ENCODE assay signal across 33 cellular contexts in genomic region chr6:2750832-2751231, GRCh38. TPM values are rescaled to one million over a fixed set of nuclear protein-coding genes. Genes with fewer than 3 reads are reported as not detected.
A peak's percentile ranks its signal among the peaks of the same experiment; 100 is the strongest.
DNase-seq lines count a peak whose midpoint lies in the region; ATAC-seq and TF ChIP-seq lines count a peak whose summit lies in the region.
"Had no signal": no experiment of that assay in that cellular context is flagged by ENCODE, and none has a peak within 500 bp of the region (broad histone marks: within the 10 kb centered on the region; RNA-seq: fewer than 3 reads in every experiment).

MYLK4 (minus strand) TSS chr6:2750922; CDS start chr6:2749294, 1,628 bp downstream.

- H3K27ac Mint-ChIP-seq in type B pancreatic cell, result no peak within 1 kb of the TSS
- H3K27ac Mint-ChIP-seq in Calu3 (ENCODE audit: unreplicated experiment), result no peak within 1 kb of the TSS
- H3K27ac Mint-ChIP-seq: activated CD8-positive, alpha-beta T cell treated with anti-CD3 and anti-CD28 coated beads for 36 hours; endodermal cell; H9; stimulated activated effector memory CD8-positive, alpha-beta T cell treated with anti-CD3 and anti-CD28 coated beads, Interleukin-12 subunit alpha, Interleukin-12 subunit beta, amount 100 ng/mL, for 72 hours had no signal

- H3K4me2 ChIP-seq in mesenchymal stem cell (ENCODE audit: low read length, poor library complexity, severe bottlenecking), result no peak within 1 kb of the TSS

- no peak within 1 kb of the TSS for H3K27ac ChIP-seq in left ventricle myocardium inferior (replicated peaks)
- H3K27ac ChIP-seq in mesenchymal stem cell (ENCODE audit: low read length, poor library complexity, severe bottlenecking), result no peak within 1 kb of the TSS
- H3K27ac ChIP-seq: adrenal gland, colonic mucosa, esophagus muscularis mucosa, gastroesophageal sphincter, lower lobe of right lung, neutrophil, vagina had no signal

- H3K14ac ChIP-seq in mesenchymal stem cell (ENCODE audit: low read length in 2 of 2), result no peak within 1 kb of the TSS

- no peak within 1 kb of the TSS for H2AFZ ChIP-seq in mesenchymal stem cell (ENCODE audit: low read depth, low read length)

- no peak within 1 kb of the TSS for H4K91ac ChIP-seq in mesenchymal stem cell (ENCODE audit: low read length)

- H3K4me3 Mint-ChIP-seq in type B pancreatic cell, result peak within 1 kb of the TSS; percentile 35
- no peak within 1 kb of the TSS for H3K4me3 Mint-ChIP-seq in Calu3 (ENCODE audit: low read depth, unreplicated experiment)
- H3K4me3 Mint-ChIP-seq: activated CD8-positive, alpha-beta T cell treated with anti-CD3 and anti-CD28 coated beads for 36 hours; endodermal cell; H9; stimulated activated effector memory CD8-positive, alpha-beta T cell treated with anti-CD3 and anti-CD28 coated beads, Interleukin-12 subunit alpha, Interleukin-12 subunit beta, amount 100 ng/mL, for 72 hours had no signal

- H3K4me1 ChIP-seq in left ventricle myocardium inferior (peaks cover 21% of the 10 kb centered on the region), adipocyte (ENCODE audit: control insufficient read depth, insufficient read depth, low read length) (peaks cover 4% of the 10 kb centered on the region), mesenchymal stem cell (ENCODE audit: control insufficient read depth, insufficient read depth, low read depth, low read length) (peaks cover 2% of the 10 kb centered on the region)
- H3K4me1 ChIP-seq: BE2C, colonic mucosa had no signal

- H2BK120ac ChIP-seq in mesenchymal stem cell (ENCODE audit: low read depth, low read length), result no peak within 1 kb of the TSS

- H3K23ac ChIP-seq in mesenchymal stem cell (ENCODE audit: low read length in 2 of 2), result no peak within 1 kb of the TSS

- H2AK5ac ChIP-seq in mesenchymal stem cell (ENCODE audit: low read length, severe bottlenecking), result no peak within 1 kb of the TSS

- BruUV-seq in Calu3 (replicated peaks; lab: Mats Ljungman, UMichigan), result no TSS peak

- H3K9me3 ChIP-seq in left ventricle myocardium inferior (replicated peaks), result no peaks in the 10 kb centered on the region
- H3K9me3 ChIP-seq in adipocyte (ENCODE audit: control insufficient read depth, low read length), result no peaks in the 10 kb centered on the region
- H3K9me3 ChIP-seq in mesenchymal stem cell (ENCODE audit: control insufficient read depth, low read length), result no peaks in the 10 kb centered on the region
- H3K9me3 ChIP-seq: adrenal gland, BE2C, colonic mucosa, esophagus muscularis mucosa, gastroesophageal sphincter, lower lobe of right lung, neutrophil, vagina had no signal

- 78% methylated on average over 6 of the region's 7 CpGs for WGBS in mesenchymal stem cell

- no peaks in the 10 kb centered on the region for H3K27me3 ChIP-seq in left ventricle myocardium inferior (ENCODE audit: low read depth)
- no peaks in the 10 kb centered on the region for H3K27me3 ChIP-seq in adipocyte (replicated peaks; ENCODE audit: control insufficient read depth, insufficient read depth, low read length)
- H3K27me3 ChIP-seq in mesenchymal stem cell (ENCODE audit: control insufficient read depth in 1 of 2, insufficient read depth in 1 of 2, low read length in 2 of 2), result no peaks in the 10 kb centered on the region
- H3K27me3 ChIP-seq: adrenal gland, colonic mucosa, esophagus muscularis mucosa, gastroesophageal sphincter, neutrophil, vagina had no signal

- DNase-seq in left ventricle myocardium inferior (no peak), Right ventricle myocardium inferior (ENCODE audit: missing footprints) (no peak), adipocyte (ENCODE audit: low read depth) (no peak), mesenchymal stem cell (no peak), type B pancreatic cell (ENCODE audit: extremely low spot score, unreplicated experiment) (no peak), Calu3 (no peak), HPDE6-E6E7 (ENCODE audit: extremely low spot score) (no peak)
- DNase-seq: activated CD4-positive, CD25-positive, alpha-beta regulatory T cell treated with anti-CD3 and anti-CD28 coated beads, Interleukin-2, amount 50 U/mL, for 72 hours; activated CD8-positive, alpha-beta T cell treated with anti-CD3 and anti-CD28 coated beads for 36 hours; activated effector memory CD4-positive, alpha-beta T cell treated with Interleukin-2 at 50 U/mL for 16 hours; activated T-cell treated with anti-CD3 and anti-CD28 coated beads for 4 hours; adrenal gland; BE2C; colonic mucosa; endodermal cell; GF-D8; H9; islet precursor cell; lower lobe of right lung; NCI-H1092 treated with DMSO at 0.1 percent for 48 hours; NCI-H2029 treated with DMSO at 0.1 percent for 48 hours; NCI-H2227 treated with DMSO at 0.1 percent for 48 hours; NCI-H774; OCI-M1; Right ventricle myocardium superior; stimulated activated CD4-positive, alpha-beta T cell treated with anti-CD3 and anti-CD28 coated beads, Interleukin-2, amount 100 ng/mL, for 48 hours; T-helper 1 cell had no signal

- H3K36me3 ChIP-seq in left ventricle myocardium inferior (no peaks in the 10 kb centered on the region), adipocyte (ENCODE audit: control insufficient read depth, insufficient read depth, low read length, severe bottlenecking) (no peaks in the 10 kb centered on the region), mesenchymal stem cell (ENCODE audit: control insufficient read depth in 1 of 2, insufficient read depth in 2 of 2, low read depth in 1 of 2, low read length in 2 of 2) (no peaks in the 10 kb centered on the region)
- H3K36me3 ChIP-seq: adrenal gland, BE2C, colonic mucosa, esophagus muscularis mucosa, gastroesophageal sphincter, lower lobe of right lung, neutrophil, vagina had no signal

- CTCF ChIA-PET in Calu3 (lab: Charles Lee), result interaction anchor here (1.0 to 1.4 kb wide), 2 partner anchors 13 kb away, joined by 3 to 8 read pairs; no protein-coding TSS in a partner anchor

- H2BK15ac ChIP-seq in mesenchymal stem cell (ENCODE audit: low read depth, poor library complexity, severe bottlenecking), result no peak within 1 kb of the TSS

- H3K18ac ChIP-seq in mesenchymal stem cell (ENCODE audit: low read depth in 1 of 2, low read length in 2 of 2), result no peak within 1 kb of the TSS

- H3K4me3 ChIP-seq in left ventricle myocardium inferior, result peak within 1 kb of the TSS; percentile 41
- H3K4me3 ChIP-seq in adipocyte (ENCODE audit: low read length), result peak within 1 kb of the TSS; percentile 76
- H3K4me3 ChIP-seq in mesenchymal stem cell (ENCODE audit: insufficient read depth in 1 of 2, low read depth in 1 of 2, low read length in 2 of 2), result peak within 1 kb of the TSS in 1 of 2 experiments; percentile 39
- H3K4me3 ChIP-seq: adrenal gland, colonic mucosa, gastroesophageal sphincter, lower lobe of right lung, vagina had no signal

- ATAC-seq in Right ventricle myocardium inferior, result no peak
- ATAC-seq in GM19397 (IDR thresholded peaks at IDR 0.05; ENCODE audit: unreplicated experiment), result no peak
- ATAC-seq: activated CD8-positive, alpha-beta T cell treated with anti-CD3 and anti-CD28 coated beads for 36 hours; gastroesophageal sphincter; lower lobe of right lung; stimulated activated effector memory CD8-positive, alpha-beta T cell treated with anti-CD3 and anti-CD28 coated beads, Interleukin-12 subunit alpha, Interleukin-12 subunit beta, amount 100 ng/mL, for 72 hours had no signal

- no peaks in the 10 kb centered on the region for H3K9me3 Mint-ChIP-seq in type B pancreatic cell
- no peaks in the 10 kb centered on the region for H3K9me3 Mint-ChIP-seq in Calu3 (ENCODE audit: low read depth, unreplicated experiment)
- H3K9me3 Mint-ChIP-seq: activated CD8-positive, alpha-beta T cell treated with anti-CD3 and anti-CD28 coated beads for 36 hours; endodermal cell; H9; stimulated activated effector memory CD8-positive, alpha-beta T cell treated with anti-CD3 and anti-CD28 coated beads, Interleukin-12 subunit alpha, Interleukin-12 subunit beta, amount 100 ng/mL, for 72 hours had no signal

- H3K36me3 Mint-ChIP-seq in type B pancreatic cell (no peaks in the 10 kb centered on the region), Calu3 (ENCODE audit: insufficient read depth, unreplicated experiment) (no peaks in the 10 kb centered on the region)
- H3K36me3 Mint-ChIP-seq: stimulated activated effector memory CD8-positive, alpha-beta T cell treated with anti-CD3 and anti-CD28 coated beads, Interleukin-12 subunit alpha, Interleukin-12 subunit beta, amount 100 ng/mL, for 72 hours had no signal

- no peak within 1 kb of the TSS for H2BK5ac ChIP-seq in mesenchymal stem cell (ENCODE audit: low read depth, low read length, poor library complexity, severe bottlenecking)

- no peaks in the 10 kb centered on the region for H3K79me1 ChIP-seq in mesenchymal stem cell (replicated peaks; ENCODE audit: low read length, poor library complexity, severe bottlenecking)

- H3K27me3 Mint-ChIP-seq in type B pancreatic cell, result peaks cover 12% of the 10 kb centered on the region
- no peaks in the 10 kb centered on the region for H3K27me3 Mint-ChIP-seq in Calu3 (ENCODE audit: unreplicated experiment)

- TF ChIP-seq CTCF in left ventricle myocardium inferior (IDR thresholded peaks at IDR 0.05; ENCODE audit: borderline replicate concordance), result no peak
- TF ChIP-seq CTCF in type B pancreatic cell (conservative IDR thresholded peaks at IDR 0.05), result no peak
- no peak for TF ChIP-seq CTCF in Calu3 (IDR thresholded peaks at IDR 0.05; ENCODE audit: unreplicated experiment)

- H3K4ac ChIP-seq in mesenchymal stem cell (ENCODE audit: low read depth in 1 of 2, low read length in 2 of 2), result no peak within 1 kb of the TSS

- no peak within 1 kb of the TSS for H4K8ac ChIP-seq in mesenchymal stem cell (ENCODE audit: low read length)

- H3K4me1 Mint-ChIP-seq in type B pancreatic cell (ENCODE audit: unreplicated experiment) (peaks cover 11% of the 10 kb centered on the region), Calu3 (ENCODE audit: low read depth, unreplicated experiment) (peaks cover 9% of the 10 kb centered on the region)
- H3K4me1 Mint-ChIP-seq: stimulated activated effector memory CD8-positive, alpha-beta T cell treated with anti-CD3 and anti-CD28 coated beads, Interleukin-12 subunit alpha, Interleukin-12 subunit beta, amount 100 ng/mL, for 72 hours had no signal

- intact Hi-C loops in left ventricle myocardium inferior (cut with micrococcal nuclease), result no loop called here
- intact Hi-C loops in Right ventricle myocardium inferior (cut with DNase I), result no loop called here
- intact Hi-C loops in Calu3 (cut with micrococcal nuclease; ENCODE audit: unreplicated experiment), result no loop called here

- H3K9ac ChIP-seq in adipocyte (ENCODE audit: low read length) (peak within 1 kb of the TSS; percentile 18), mesenchymal stem cell (ENCODE audit: low read length) (peak within 1 kb of the TSS; percentile 5)

- no peak within 1 kb of the TSS for H2BK12ac ChIP-seq in mesenchymal stem cell (ENCODE audit: low read length in 2 of 2)

RNA-seq across cellular contexts. Expression of gene MYLK4, which starts in this region (rescaled TPM):
- 1.2 TPM for total RNA-seq in left ventricle myocardium inferior
- total RNA-seq in Right ventricle myocardium inferior, result 2.0 TPM
- polyA plus RNA-seq in mesenchymal stem cell (2013, experiment 1 of 2), result 0.23 TPM
- polyA plus RNA-seq in mesenchymal stem cell (2013, experiment 2 of 2), result 0.25 TPM
- 0.29 and 0.65 TPM in 2 replicates for total RNA-seq in type B pancreatic cell (ENCODE audit: low replicate concordance)
- total RNA-seq in Calu3 (2022), result 0.73 TPM in 2 replicates
